15 cellular contexts compared by ENCODE assay signal in the genomic region with DNA sequence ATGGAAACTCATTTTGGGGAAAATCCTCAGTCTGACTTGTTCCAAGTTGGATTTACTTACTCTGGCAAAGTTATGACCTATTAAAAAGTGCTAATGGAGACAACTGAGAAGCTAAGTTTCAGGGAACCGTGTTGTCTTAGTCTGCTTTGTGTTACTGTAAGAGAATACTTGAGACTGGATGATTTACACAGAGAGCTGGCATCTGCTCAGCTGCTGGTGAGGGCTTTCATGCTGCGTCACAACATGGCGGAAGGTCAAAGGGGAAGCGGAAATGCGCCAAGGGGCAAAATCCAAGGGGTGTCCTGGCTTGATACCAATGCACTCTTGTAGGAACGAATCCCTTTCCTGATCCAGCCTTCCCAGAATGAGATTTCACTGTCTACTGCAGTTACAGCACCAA.
"Had no signal": no experiment of that assay in that cellular context is flagged by ENCODE, and none has a peak within 500 bp of the region (broad histone marks: within the 10 kb centered on the region; RNA-seq: fewer than 3 reads in every experiment).

No MANE protein-coding gene starts in this region.

- H3K4me1 Mint-ChIP-seq: activated T-helper 17 cell treated with anti-CD3 and anti-CD28 coated beads, Interleukin-2, amount 50 U/mL, for 72 hours had no signal

- H3K9me3 ChIP-seq: right atrium auricular region had no signal

- H3K4me3 Mint-ChIP-seq: activated naive CD4-positive, alpha-beta T cell treated with anti-CD3 and anti-CD28 coated beads for 36 hours; activated naive CD8-positive, alpha-beta T cell treated with anti-CD3 and anti-CD28 coated beads, Interleukin-2, amount 50 U/mL, for 24 hours; activated T-helper 17 cell treated with anti-CD3 and anti-CD28 coated beads, Interleukin-2, amount 50 U/mL, for 72 hours; nephron had no signal

- H3K4me3 ChIP-seq: right atrium auricular region had no signal

- H3K27me3 ChIP-seq: right atrium auricular region had no signal

- H3K27me3 Mint-ChIP-seq: activated naive CD8-positive, alpha-beta T cell treated with anti-CD3 and anti-CD28 coated beads, Interleukin-2, amount 50 U/mL, for 24 hours; activated T-helper 17 cell treated with anti-CD3 and anti-CD28 coated beads, Interleukin-2, amount 50 U/mL, for 72 hours had no signal

- DNase-seq: activated CD4-positive, alpha-beta T cell treated with anti-CD3 and anti-CD28 coated beads, Interleukin-2, amount 50 U/mL, for 1 hour; activated CD4-positive, CD25-positive, alpha-beta regulatory T cell; activated naive CD4-positive, alpha-beta T cell treated with anti-CD3 and anti-CD28 coated beads for 36 hours; activated naive CD8-positive, alpha-beta T cell treated with anti-CD3 and anti-CD28 coated beads, Interleukin-2, amount 50 U/mL, for 24 hours; caudate nucleus; cortex of kidney; effector CD8-positive, alpha-beta T cell; foreskin fibroblast; mesendoderm; nucleus accumbens; posterior cingulate gyrus; stimulated activated naive CD8-positive, alpha-beta T cell treated with anti-CD3 and anti-CD28 coated beads, Interleukin-15, Interleukin-2, amounts not matched to agents 100 U/mL and 50 U/mL, for 24 hours had no signal

- ATAC-seq: activated naive CD8-positive, alpha-beta T cell treated with anti-CD3 and anti-CD28 coated beads, Interleukin-2, amount 50 U/mL, for 24 hours; activated T-helper 17 cell treated with anti-CD3 and anti-CD28 coated beads, Interleukin-2, amount 50 U/mL, for 72 hours; stimulated activated naive CD8-positive, alpha-beta T cell treated with anti-CD3 and anti-CD28 coated beads, Interleukin-15, Interleukin-2, amounts not matched to agents 100 U/mL and 50 U/mL, for 24 hours had no signal

- H3K36me3 ChIP-seq: right atrium auricular region had no signal

- H3K27ac Mint-ChIP-seq: activated naive CD4-positive, alpha-beta T cell treated with anti-CD3 and anti-CD28 coated beads for 36 hours; activated naive CD8-positive, alpha-beta T cell treated with anti-CD3 and anti-CD28 coated beads, Interleukin-2, amount 50 U/mL, for 24 hours; activated T-helper 17 cell treated with anti-CD3 and anti-CD28 coated beads, Interleukin-2, amount 50 U/mL, for 72 hours; nephron had no signal
